Comparison of ENCODE assay signal across 12 cellular contexts in the genomic region with DNA sequence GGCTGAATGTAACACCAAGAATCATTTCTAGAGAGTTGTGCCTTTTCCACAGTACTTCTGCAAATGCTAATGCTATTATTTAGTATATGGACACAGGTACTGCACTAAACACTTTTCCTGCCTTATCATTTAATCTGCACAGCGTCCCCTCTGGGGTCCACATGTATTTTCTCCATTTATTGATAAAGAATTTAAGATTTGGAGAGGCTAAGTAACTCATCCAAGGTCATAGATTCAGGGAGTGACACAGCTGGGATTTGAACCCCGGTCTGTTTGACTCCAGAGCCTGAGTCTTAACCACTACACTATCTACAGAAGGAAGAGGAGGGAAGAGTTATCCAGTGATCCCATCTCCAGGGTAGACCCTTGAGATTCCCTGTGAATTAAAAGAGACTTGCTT. TPM values are rescaled to one million over a fixed set of nuclear protein-coding genes. Genes with fewer than 3 reads are reported as not detected.
"Had no signal": no experiment of that assay in that cellular context is flagged by ENCODE, and none has a peak within 500 bp of the region (broad histone marks: within the 10 kb centered on the region; RNA-seq: fewer than 3 reads in every experiment).

No MANE protein-coding gene starts in this region.

- ATAC-seq: activated naive CD8-positive, alpha-beta T cell treated with anti-CD3 and anti-CD28 coated beads, Interleukin-2, amount 50 U/mL, for 24 hours had no signal

- H3K4me2 ChIP-seq: hepatocyte had no signal

- H3K27ac ChIP-seq: ascending aorta, hepatocyte, right atrium auricular region, stomach had no signal

- H3K4me1 ChIP-seq: ascending aorta had no signal

- H3K4me3 ChIP-seq: ascending aorta, hepatocyte, right atrium auricular region, stomach, thyroid gland had no signal

- H3K27me3 ChIP-seq: ascending aorta, hepatocyte, right atrium auricular region, stomach, thyroid gland had no signal

- H3K9me3 ChIP-seq: ascending aorta, right atrium auricular region, stomach, thyroid gland had no signal

- H3K79me2 ChIP-seq: hepatocyte had no signal

- H3K36me3 ChIP-seq: ascending aorta, right atrium auricular region, stomach, thyroid gland had no signal

- DNase-seq: activated CD4-positive, alpha-beta T cell treated with anti-CD3 and anti-CD28 coated beads for 48 hours; activated naive CD4-positive, alpha-beta T cell treated with Interleukin-2 at 50 U/mL for 16 hours; activated naive CD8-positive, alpha-beta T cell treated with anti-CD3 and anti-CD28 coated beads, Interleukin-2, amount 50 U/mL, for 24 hours; endodermal cell; erythroblast; midbrain; small intestine; stomach had no signal

RNA-seq across cellular contexts. Expression of a gene that starts 24.9 kb away (rescaled TPM):
- polyA plus RNA-seq: hepatocyte had no signal
